Comparison of ENCODE assay signal across 12 cellular contexts in genomic region chr2:127646487-127647241, GRCh38. TPM values are rescaled to one million over a fixed set of nuclear protein-coding genes. Genes with fewer than 3 reads are reported as not detected.
DNase-seq lines count a peak whose midpoint lies in the region; ATAC-seq and TF ChIP-seq lines count a peak whose summit lies in the region.
"Had no signal": no experiment of that assay in that cellular context is flagged by ENCODE, and none has a peak within 500 bp of the region (broad histone marks: within the 10 kb centered on the region; RNA-seq: fewer than 3 reads in every experiment).

No MANE protein-coding gene starts in this region.

- no peaks in the 10 kb centered on the region for H4K20me1 ChIP-seq in neural progenitor cell (ENCODE audit: low read depth)

- no peak overlapping the region for H3K9ac ChIP-seq in neural progenitor cell

- peaks cover 46% of the 10 kb centered on the region for H3K4me1 Mint-ChIP-seq in neural progenitor cell

- no peak overlapping the region for H2AFZ ChIP-seq in neural progenitor cell (replicated peaks)

- intact Hi-C loops in esophagus squamous epithelium (cut with DNase I), result no loop called here
- intact Hi-C loops in upper lobe of right lung (cut with DNase I), result no loop called here

- H3K27me3 ChIP-seq in RWPE2 (ENCODE audit: insufficient read depth, poor library complexity, severe bottlenecking), result no peaks in the 10 kb centered on the region
- no peaks in the 10 kb centered on the region for H3K27me3 ChIP-seq in esophagus squamous epithelium
- no peaks in the 10 kb centered on the region for H3K27me3 ChIP-seq in neural progenitor cell
- H3K27me3 ChIP-seq in upper lobe of right lung, result no peaks in the 10 kb centered on the region

- H3K27ac Mint-ChIP-seq in neural progenitor cell, result peak overlapping the region; percentile 59

- no peaks in the 10 kb centered on the region for H3K9me3 ChIP-seq in RWPE2 (ENCODE audit: severe bottlenecking)
- no peaks in the 10 kb centered on the region for H3K9me3 ChIP-seq in esophagus squamous epithelium
- H3K9me3 ChIP-seq in neural progenitor cell (ENCODE audit: low read depth), result no peaks in the 10 kb centered on the region
- no peaks in the 10 kb centered on the region for H3K9me3 ChIP-seq in upper lobe of right lung

- WGBS in esophagus squamous epithelium, 2 donors, result 54 to 82% methylated on average over 9 to 13 of the region's 24 CpGs

- H3K4me3 ChIP-seq in RWPE2 (ENCODE audit: severe bottlenecking), result no peak overlapping the region
- no peak overlapping the region for H3K4me3 ChIP-seq in esophagus squamous epithelium
- H3K4me3 ChIP-seq in neural progenitor cell, result no peak overlapping the region
- no peak overlapping the region for H3K4me3 ChIP-seq in upper lobe of right lung

- H3K27ac ChIP-seq in RWPE2 (ENCODE audit: poor library complexity, severe bottlenecking) (peak overlapping the region; percentile 28), esophagus squamous epithelium (peak overlapping the region; percentile 27 to 70 (median 60)), neural progenitor cell (no peak overlapping the region), upper lobe of right lung (peak overlapping the region; percentile 72)

- H3K36me3 ChIP-seq in RWPE2 (ENCODE audit: low read depth) (no peaks in the 10 kb centered on the region), esophagus squamous epithelium (no peaks in the 10 kb centered on the region), neural progenitor cell (no peaks in the 10 kb centered on the region), upper lobe of right lung (no peaks in the 10 kb centered on the region)

- H3K4me2 ChIP-seq in neural progenitor cell, result no peak overlapping the region

- peaks cover 17% of the 10 kb centered on the region for H3K27me3 Mint-ChIP-seq in neural progenitor cell (ENCODE audit: insufficient read depth, low read depth)

- DNase-seq in RWPE2 (ENCODE audit: low spot score) (no peak), esophagus squamous epithelium (lab: John Stamatoyannopoulos, UW) (no peak), neural progenitor cell (ENCODE audit: low spot score) (no peak), upper lobe of right lung (no peak), epidermal melanocyte (ENCODE audit: insufficient read length, low spot score) (no peak)
- DNase-seq: GDM1, H7, NCI-H2171 treated with DMSO at 0.1 percent for 48 hours had no signal

- H3K4me3 Mint-ChIP-seq in neural progenitor cell, result no peak overlapping the region

- H3K4me1 ChIP-seq in RWPE2 (ENCODE audit: insufficient read depth, poor library complexity, severe bottlenecking) (peaks cover 11% of the 10 kb centered on the region), esophagus squamous epithelium (peaks cover 11 to 84% (median 32%) of the 10 kb centered on the region in 3 donors), neural progenitor cell (peaks cover 8% of the 10 kb centered on the region), upper lobe of right lung (peaks cover 10% of the 10 kb centered on the region)

- H3F3A ChIP-seq in neural progenitor cell (ENCODE audit: low read depth), result no peaks in the 10 kb centered on the region

- TF ChIP-seq CTCF in RWPE2 (IDR thresholded peaks at IDR 0.05; ENCODE audit: poor library complexity, severe bottlenecking) (no peak), esophagus squamous epithelium (IDR thresholded peaks at IDR 0.05) (no peak), neural progenitor cell (IDR thresholded peaks at IDR 0.05) (no peak), upper lobe of right lung (IDR thresholded peaks at IDR 0.05) (no peak)

- H3K36me3 Mint-ChIP-seq in neural progenitor cell, result no peaks in the 10 kb centered on the region

- no peaks in the 10 kb centered on the region for H3K9me3 Mint-ChIP-seq in neural progenitor cell

- no peak for TF ChIP-seq POLR2A in esophagus squamous epithelium (IDR thresholded peaks at IDR 0.05)

- ATAC-seq in RWPE2 (ENCODE audit: low read depth), result no peak
- no peak for ATAC-seq in upper lobe of right lung
- ATAC-seq in HG03457 (IDR thresholded peaks at IDR 0.05; ENCODE audit: unreplicated experiment), result no peak
- ATAC-seq in GM18498 (IDR thresholded peaks at IDR 0.05; ENCODE audit: unreplicated experiment), result no peak

- no peaks in the 10 kb centered on the region for H3K79me2 ChIP-seq in neural progenitor cell (ENCODE audit: low read depth)

RNA-seq across cellular contexts. Expression of gene GPR17, which starts 0.7 kb away (rescaled TPM):
- total RNA-seq in esophagus squamous epithelium, result not detected
- total RNA-seq in neural progenitor cell (ENCODE audit: low replicate concordance), result not detected in 2 replicates
- total RNA-seq in upper lobe of right lung, result 0.49 TPM
- total RNA-seq: H7, mononuclear cell, pulmonary artery endothelial cell had no signal

RNA-seq across cellular contexts. Expression of gene LIMS2, which starts 28.7 kb away (rescaled TPM):
- total RNA-seq in esophagus squamous epithelium, result 10 to 100 TPM in 1 of 4 donors, 1 to 10 TPM in 3; 2.4 to 29.6 (median 5.9) TPM
- 1.2 TPM in 1 of 2 replicates, not detected in the other for total RNA-seq in neural progenitor cell (ENCODE audit: low replicate concordance)
- 161 TPM for total RNA-seq in upper lobe of right lung

RNA-seq across cellular contexts. Expression of gene SFT2D3, which starts 54.6 kb away (rescaled TPM):
- 10 to 100 TPM in 1 of 4 donors, 1 to 10 TPM in 3; 3.3 to 10.5 (median 5.9) TPM for total RNA-seq in esophagus squamous epithelium
- 22.8 and 30.6 TPM in 2 replicates for total RNA-seq in neural progenitor cell (ENCODE audit: low replicate concordance)
- total RNA-seq in upper lobe of right lung, result 7.7 TPM
